ENCODE assay signal across 1 cellular context in genomic region chr6:50846860-50847171, GRCh38.
TF ChIP-seq lines count a peak whose summit lies in the region.

No MANE protein-coding gene starts in this region.

TF ChIP-seq in K562, 482 proteins besides CTCF, POLR2A, EP300 and RAD21 (continued from another document):
- TF ChIP-seq RREB1 (CRISPR knock-in tag; IDR thresholded peaks at IDR 0.05): no peak
- TF ChIP-seq, protein P1, sequence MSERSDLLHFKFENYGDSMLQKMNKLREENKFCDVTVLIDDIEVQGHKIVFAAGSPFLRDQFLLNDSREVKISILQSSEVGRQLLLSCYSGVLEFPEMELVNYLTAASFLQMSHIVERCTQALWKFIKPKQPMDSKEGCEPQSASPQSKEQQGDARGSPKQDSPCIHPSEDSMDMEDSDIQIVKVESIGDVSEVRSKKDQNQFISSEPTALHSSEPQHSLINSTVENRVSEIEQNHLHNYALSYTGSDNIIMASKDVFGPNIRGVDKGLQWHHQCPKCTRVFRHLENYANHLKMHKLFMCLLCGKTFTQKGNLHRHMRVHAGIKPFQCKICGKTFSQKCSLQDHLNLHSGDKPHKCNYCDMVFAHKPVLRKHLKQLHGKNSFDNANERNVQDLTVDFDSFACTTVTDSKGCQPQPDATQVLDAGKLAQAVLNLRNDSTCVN (CRISPR knock-in tag; IDR thresholded peaks at IDR 0.05): no peak
- no peak for TF ChIP-seq ZNF76 (CRISPR knock-in tag; IDR thresholded peaks at IDR 0.05; ENCODE audit: borderline replicate concordance)
- no peak for TF ChIP-seq KHSRP (IDR thresholded peaks at IDR 0.05)
- TF ChIP-seq KAT7 (CRISPR knock-in tag; IDR thresholded peaks at IDR 0.05; ENCODE audit: borderline replicate concordance): no peak
- TF ChIP-seq TFAM (CRISPR knock-in tag; conservative IDR thresholded peaks at IDR 0.05): no peak
- no peak for TF ChIP-seq ESRRA (IDR thresholded peaks at IDR 0.05; ENCODE audit: borderline replicate concordance, low read depth)
- TF ChIP-seq, protein P2, sequence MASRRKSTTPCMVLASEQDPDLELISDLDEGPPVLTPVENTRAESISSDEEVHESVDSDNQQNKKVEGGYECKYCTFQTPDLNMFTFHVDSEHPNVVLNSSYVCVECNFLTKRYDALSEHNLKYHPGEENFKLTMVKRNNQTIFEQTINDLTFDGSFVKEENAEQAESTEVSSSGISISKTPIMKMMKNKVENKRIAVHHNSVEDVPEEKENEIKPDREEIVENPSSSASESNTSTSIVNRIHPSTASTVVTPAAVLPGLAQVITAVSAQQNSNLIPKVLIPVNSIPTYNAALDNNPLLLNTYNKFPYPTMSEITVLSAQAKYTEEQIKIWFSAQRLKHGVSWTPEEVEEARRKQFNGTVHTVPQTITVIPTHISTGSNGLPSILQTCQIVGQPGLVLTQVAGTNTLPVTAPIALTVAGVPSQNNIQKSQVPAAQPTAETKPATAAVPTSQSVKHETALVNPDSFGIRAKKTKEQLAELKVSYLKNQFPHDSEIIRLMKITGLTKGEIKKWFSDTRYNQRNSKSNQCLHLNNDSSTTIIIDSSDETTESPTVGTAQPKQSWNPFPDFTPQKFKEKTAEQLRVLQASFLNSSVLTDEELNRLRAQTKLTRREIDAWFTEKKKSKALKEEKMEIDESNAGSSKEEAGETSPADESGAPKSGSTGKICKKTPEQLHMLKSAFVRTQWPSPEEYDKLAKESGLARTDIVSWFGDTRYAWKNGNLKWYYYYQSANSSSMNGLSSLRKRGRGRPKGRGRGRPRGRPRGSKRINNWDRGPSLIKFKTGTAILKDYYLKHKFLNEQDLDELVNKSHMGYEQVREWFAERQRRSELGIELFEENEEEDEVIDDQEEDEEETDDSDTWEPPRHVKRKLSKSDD (conservative IDR thresholded peaks at IDR 0.05; ENCODE audit: low read length): no peak
- TF ChIP-seq ZNF398 (CRISPR knock-in tag; IDR thresholded peaks at IDR 0.05): no peak
- no peak for TF ChIP-seq RBM22 (IDR thresholded peaks at IDR 0.05; ENCODE audit: low read depth, low read length, poor library complexity, severe bottlenecking)
- no peak for TF ChIP-seq TSC22D4 (tag; IDR thresholded peaks at IDR 0.05)
- TF ChIP-seq ELF2 (CRISPR knock-in tag; IDR thresholded peaks at IDR 0.05): no peak
- TF ChIP-seq HMGN3 (IDR thresholded peaks at IDR 0.05; ENCODE audit: borderline replicate concordance, extremely low read depth, insufficient read length, low read depth, low read length): no peak
- TF ChIP-seq RBM14 (IDR thresholded peaks at IDR 0.05; ENCODE audit: borderline replicate concordance, insufficient read depth, low read depth, low read length): no peak
- no peak for TF ChIP-seq FOXP1 (CRISPR knock-in tag; IDR thresholded peaks at IDR 0.05)
- TF ChIP-seq POLR2B (IDR thresholded peaks at IDR 0.05; ENCODE audit: low read depth, partially characterized antibody): no peak
TF ChIP-seq in K562: peak in this region for 0.
